Comparison of ENCODE assay signal across 1 cellular context in genomic region chr6:24831771-24832718, GRCh38.
TF ChIP-seq lines count a peak whose summit lies in the region.

No MANE protein-coding gene starts in this region.

TF ChIP-seq in WTC11, 78 proteins besides CTCF, POLR2A, EP300 and RAD21 (continued from another document):
- no peak for TF ChIP-seq RORB (CRISPR knock-in tag; IDR thresholded peaks at IDR 0.05)
- no peak for TF ChIP-seq ZNF396 (CRISPR knock-in tag; IDR thresholded peaks at IDR 0.05; ENCODE audit: borderline replicate concordance)
- TF ChIP-seq TCF7 (CRISPR knock-in tag; IDR thresholded peaks at IDR 0.05; ENCODE audit: low read depth): no peak
- no peak for TF ChIP-seq CBFB (CRISPR knock-in tag; IDR thresholded peaks at IDR 0.05; ENCODE audit: low read depth)
- TF ChIP-seq SMAD4 (CRISPR knock-in tag; IDR thresholded peaks at IDR 0.05): no peak
- TF ChIP-seq TEAD4 (CRISPR knock-in tag; IDR thresholded peaks at IDR 0.05): no peak
- TF ChIP-seq ESRRA (CRISPR knock-in tag; IDR thresholded peaks at IDR 0.05; ENCODE audit: borderline replicate concordance): no peak
- no peak for TF ChIP-seq KAT7 (CRISPR knock-in tag; IDR thresholded peaks at IDR 0.05; ENCODE audit: borderline replicate concordance)
- TF ChIP-seq ATF3 (CRISPR knock-in tag; conservative IDR thresholded peaks at IDR 0.05): no peak
- no peak for TF ChIP-seq ZMAT4 (CRISPR knock-in tag; IDR thresholded peaks at IDR 0.05)
- TF ChIP-seq ETV6 (CRISPR knock-in tag; IDR thresholded peaks at IDR 0.05): no peak
- TF ChIP-seq ZSCAN18 (CRISPR knock-in tag; IDR thresholded peaks at IDR 0.05): no peak
- no peak for TF ChIP-seq TP53 (CRISPR knock-in tag; IDR thresholded peaks at IDR 0.05)
- no peak for TF ChIP-seq ZNF416 (CRISPR knock-in tag; IDR thresholded peaks at IDR 0.05)
